In the genomic region with DNA sequence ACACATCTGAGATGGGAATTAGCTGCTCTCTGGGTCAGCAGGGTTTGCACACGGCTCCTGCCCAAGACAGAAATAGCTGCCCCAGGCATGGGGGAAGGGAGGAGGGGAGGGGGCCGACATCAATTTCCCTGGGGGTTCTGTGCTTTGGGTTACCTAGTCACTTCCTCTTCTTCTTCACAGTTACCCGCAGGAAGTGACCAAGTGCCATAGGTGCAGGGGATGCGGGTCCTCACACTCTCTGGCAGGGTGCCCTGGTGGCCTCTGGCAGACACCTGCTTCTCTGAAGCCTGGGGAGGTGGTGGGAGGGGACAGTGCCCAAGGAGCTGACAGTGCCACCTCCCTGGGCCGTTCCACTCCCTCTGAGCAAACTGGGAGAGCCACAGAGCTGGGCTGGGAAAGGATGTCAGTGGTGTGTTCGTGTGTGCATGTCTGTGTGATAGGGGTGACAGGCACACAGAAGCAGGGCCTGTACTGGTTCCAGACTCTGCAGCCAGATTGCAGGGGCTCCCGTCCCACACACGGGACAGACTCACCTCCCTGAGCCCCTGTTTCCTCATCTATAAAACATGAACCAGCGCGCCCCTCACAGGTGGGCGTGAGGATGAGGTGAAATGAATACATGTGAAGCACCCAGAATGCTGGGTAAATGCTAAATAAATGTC, we compare ENCODE assay signal across 10 cellular contexts. TPM values are rescaled to one million over a fixed set of nuclear protein-coding genes. Genes with fewer than 3 reads are reported as not detected.
DNase-seq lines count a peak whose midpoint lies in the region; ATAC-seq and TF ChIP-seq lines count a peak whose summit lies in the region.
"Had no signal": no experiment of that assay in that cellular context is flagged by ENCODE, and none has a peak within 500 bp of the region (broad histone marks: within the 10 kb centered on the region; RNA-seq: fewer than 3 reads in every experiment).

No MANE protein-coding gene starts in this region.

- no peak overlapping the region for H3K4me3 ChIP-seq in breast epithelium
- H3K4me3 ChIP-seq: lung had no signal

- peak; percentile 64 for ATAC-seq in GM19043 (IDR thresholded peaks at IDR 0.05; ENCODE audit: low read depth, unreplicated experiment)

- no peaks in the 10 kb centered on the region for H3K4me1 ChIP-seq in breast epithelium

- H3K9me3 ChIP-seq in breast epithelium, result no peaks in the 10 kb centered on the region

- H3K36me3 ChIP-seq in breast epithelium, result no peaks in the 10 kb centered on the region

- no peak for TF ChIP-seq POLR2A in breast epithelium (IDR thresholded peaks at IDR 0.05)

- TF ChIP-seq CTCF in breast epithelium (IDR thresholded peaks at IDR 0.05), result no peak

- H3K27ac ChIP-seq in breast epithelium, result no peak overlapping the region

- intact Hi-C loops in breast epithelium (cut with DNase I; ENCODE audit: low total_unique reads), result no loop called here

- no peaks in the 10 kb centered on the region for H3K27me3 ChIP-seq in breast epithelium

- DNase-seq in COLO668 (lab: John Stamatoyannopoulos, UW; ENCODE audit: unreplicated experiment) (peak; percentile 2), NCI-H510A treated with DMSO at 0.1 percent for 48 hours (lab: John Stamatoyannopoulos, UW) (peak; percentile 81), NCI-H1930 (lab: John Stamatoyannopoulos, UW) (no peak), AG08396 (ENCODE audit: low spot score) (no peak), mesenteric fat pad (ENCODE audit: low spot score) (no peak), breast epithelium (ENCODE audit: low spot score in 2 of 2) (no peak)
- peak; percentile 13 for DNase-seq in central memory CD4-positive, alpha-beta T cell
- DNase-seq: dermis blood vessel endothelial cell had no signal

RNA-seq across cellular contexts. Expression of gene SCN4A, which starts 18.2 kb away (rescaled TPM):
- total RNA-seq in mesenteric fat pad, result 27.1 TPM
- total RNA-seq in breast epithelium, result 10 to 100 TPM in 2 of 3 donors, 1 to 10 TPM in 1; 1.0 to 16.7 (median 10.2) TPM

RNA-seq across cellular contexts. Expression of gene CD79B, which starts 22.4 kb away (rescaled TPM):
- 4.3 TPM for total RNA-seq in mesenteric fat pad
- total RNA-seq in breast epithelium, result 1 to 10 TPM; 2.2 to 7.9 (median 3.4) TPM

RNA-seq across cellular contexts. Expression of gene GH1, which starts 35.9 kb away (rescaled TPM):
- total RNA-seq in mesenteric fat pad (not detected), breast epithelium (not detected)
- total RNA-seq: dermis blood vessel endothelial cell, lung had no signal

RNA-seq across cellular contexts. Expression of gene CSHL1, which starts 43.5 kb away (rescaled TPM):
- not detected for total RNA-seq in mesenteric fat pad
- not detected for total RNA-seq in breast epithelium
- total RNA-seq: dermis blood vessel endothelial cell, lung had no signal

RNA-seq across cellular contexts. Expression of gene PRR29, which starts 43.6 kb away (rescaled TPM):
- 0.90 TPM for total RNA-seq in mesenteric fat pad
- 1 to 10 TPM in 1 of 3 donors, under 1 TPM in 2; 0.15 to 1.3 (median 0.16) TPM for total RNA-seq in breast epithelium

Comparison
In these comparisons a context has a peak if more than half of its experiments do, and no peak if none do; other contexts are left out.
1. DNase-seq: peak in COLO668 (single experiment), NCI-H510A treated with DMSO at 0.1 percent for 48 hours (single experiment) and central memory CD4-positive, alpha-beta T cell (single experiment); none in NCI-H1930 (0 of 2), AG08396 (single experiment), mesenteric fat pad (single experiment) and breast epithelium (0 of 2).